ENCODE assay signal across 34 cellular contexts in the genomic region with DNA sequence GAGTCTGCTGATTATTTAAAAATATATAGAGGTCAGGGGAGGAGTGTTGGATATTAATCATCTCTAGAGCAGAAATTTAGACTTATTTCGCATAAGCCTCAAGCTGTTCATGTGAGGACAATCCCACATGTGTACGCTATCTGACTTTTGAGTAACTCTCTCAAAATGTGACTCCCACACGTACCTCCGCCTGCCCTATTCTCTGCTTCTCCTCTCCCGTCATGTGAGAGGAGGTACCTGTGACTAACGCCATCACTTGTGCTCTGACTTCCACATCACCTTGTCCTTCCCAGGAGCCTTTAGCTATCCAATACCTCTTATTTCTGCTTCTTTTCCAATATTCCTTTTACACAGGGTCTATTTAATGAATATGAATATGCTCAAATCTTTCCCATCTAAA.
"Had no signal": no experiment of that assay in that cellular context is flagged by ENCODE, and none has a peak within 500 bp of the region (broad histone marks: within the 10 kb centered on the region; RNA-seq: fewer than 3 reads in every experiment).

No MANE protein-coding gene starts in this region.

- DNase-seq: Karpas-422, Kasumi-1, KG1, MG63, MM.1S, MV-4-11, NCI-H1048, NCI-H1092, NCI-H1092 treated with DMSO at 0.1 percent for 48 hours, NCI-H1105, NCI-H1105 treated with DMSO at 0.1 percent for 48 hours, NCI-H1417, NCI-H1417 treated with DMSO at 0.1 percent for 48 hours, NCI-H1436, NCI-H1436 treated with DMSO at 0.1 percent for 48 hours, NCI-H146, NCI-H1694, NCI-H1694 treated with DMSO at 0.1 percent for 48 hours, NCI-H187, NCI-H187 treated with DMSO at 0.1 percent for 48 hours, NCI-H1930, NCI-H2029, NCI-H2029 treated with DMSO at 0.1 percent for 48 hours, NCI-H2081, NCI-H2081 treated with DMSO at 0.1 percent for 48 hours, NCI-H2107, NCI-H2171, NCI-H2171 treated with DMSO at 0.1 percent for 48 hours, NCI-H2227 treated with DMSO at 0.1 percent for 48 hours, NCI-H226, NCI-H345, NCI-H446, NCI-H446 treated with DMSO at 0.1 percent for 48 hours, NCI-H510A had no signal
